ENCODE assay signal across 1 cellular context in genomic region chr2:168804214-168804613, GRCh38.
TF ChIP-seq lines count a peak whose summit lies in the region.

No MANE protein-coding gene starts in this region.

TF ChIP-seq in K562, 482 proteins besides CTCF, POLR2A, EP300 and RAD21:
- TF ChIP-seq, protein P1, sequence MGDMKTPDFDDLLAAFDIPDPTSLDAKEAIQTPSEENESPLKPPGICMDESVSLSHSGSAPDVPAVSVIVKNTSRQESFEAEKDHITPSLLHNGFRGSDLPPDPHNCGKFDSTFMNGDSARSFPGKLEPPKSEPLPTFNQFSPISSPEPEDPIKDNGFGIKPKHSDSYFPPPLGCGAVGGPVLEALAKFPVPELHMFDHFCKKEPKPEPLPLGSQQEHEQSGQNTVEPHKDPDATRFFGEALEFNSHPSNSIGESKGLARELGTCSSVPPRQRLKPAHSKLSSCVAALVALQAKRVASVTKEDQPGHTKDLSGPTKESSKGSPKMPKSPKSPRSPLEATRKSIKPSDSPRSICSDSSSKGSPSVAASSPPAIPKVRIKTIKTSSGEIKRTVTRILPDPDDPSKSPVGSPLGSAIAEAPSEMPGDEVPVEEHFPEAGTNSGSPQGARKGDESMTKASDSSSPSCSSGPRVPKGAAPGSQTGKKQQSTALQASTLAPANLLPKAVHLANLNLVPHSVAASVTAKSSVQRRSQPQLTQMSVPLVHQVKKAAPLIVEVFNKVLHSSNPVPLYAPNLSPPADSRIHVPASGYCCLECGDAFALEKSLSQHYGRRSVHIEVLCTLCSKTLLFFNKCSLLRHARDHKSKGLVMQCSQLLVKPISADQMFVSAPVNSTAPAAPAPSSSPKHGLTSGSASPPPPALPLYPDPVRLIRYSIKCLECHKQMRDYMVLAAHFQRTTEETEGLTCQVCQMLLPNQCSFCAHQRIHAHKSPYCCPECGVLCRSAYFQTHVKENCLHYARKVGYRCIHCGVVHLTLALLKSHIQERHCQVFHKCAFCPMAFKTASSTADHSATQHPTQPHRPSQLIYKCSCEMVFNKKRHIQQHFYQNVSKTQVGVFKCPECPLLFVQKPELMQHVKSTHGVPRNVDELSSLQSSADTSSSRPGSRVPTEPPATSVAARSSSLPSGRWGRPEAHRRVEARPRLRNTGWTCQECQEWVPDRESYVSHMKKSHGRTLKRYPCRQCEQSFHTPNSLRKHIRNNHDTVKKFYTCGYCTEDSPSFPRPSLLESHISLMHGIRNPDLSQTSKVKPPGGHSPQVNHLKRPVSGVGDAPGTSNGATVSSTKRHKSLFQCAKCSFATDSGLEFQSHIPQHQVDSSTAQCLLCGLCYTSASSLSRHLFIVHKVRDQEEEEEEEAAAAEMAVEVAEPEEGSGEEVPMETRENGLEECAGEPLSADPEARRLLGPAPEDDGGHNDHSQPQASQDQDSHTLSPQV (IDR thresholded peaks at IDR 0.05): 0 out of 2 replicates have a peak, but pooled peaks have one; percentile 50
- peak; percentile 36; the same call in 1 of the 2 replicates for TF ChIP-seq CXXC5 (CRISPR knock-in tag; IDR thresholded peaks at IDR 0.05)
- 0 out of 2 replicates have a peak, but pooled peaks have one; percentile 27 for TF ChIP-seq SMAD4 (CRISPR knock-in tag; conservative IDR thresholded peaks at IDR 0.05)
- TF ChIP-seq ZNF311 (CRISPR knock-in tag; IDR thresholded peaks at IDR 0.05): peak; percentile 77; the same call in 1 of the 2 replicates
- 0 out of 2 replicates have a peak, but pooled peaks have one; percentile 18 for TF ChIP-seq ZNF239 (CRISPR knock-in tag; IDR thresholded peaks at IDR 0.05)
- 0 out of 2 replicates have a peak, but pooled peaks have one; percentile 29 for TF ChIP-seq NFRKB (IDR thresholded peaks at IDR 0.05; ENCODE audit: low read depth)
- 0 out of 4 replicates have a peak, but pooled peaks have one; percentile 8 to 49 for TF ChIP-seq MAZ (CRISPR knock-in tag; conservative IDR thresholded peaks at IDR 0.05 in 1 of 2, IDR thresholded peaks at IDR 0.05 in 1 of 2)
- TF ChIP-seq ZNF586 (CRISPR knock-in tag; conservative IDR thresholded peaks at IDR 0.05): 0 out of 2 replicates have a peak, but pooled peaks have one; percentile 41
- TF ChIP-seq ZNF695 (CRISPR knock-in tag; IDR thresholded peaks at IDR 0.05): 0 out of 2 replicates have a peak, but pooled peaks have one; percentile 61
- TF ChIP-seq MYC (IDR thresholded peaks at IDR 0.05; ENCODE audit: low read depth, low read length): peak; percentile 27; the same call in 1 of the 2 replicates
- no peak for TF ChIP-seq MYC (CRISPR knock-in tag; IDR thresholded peaks at IDR 0.05; ENCODE audit: borderline replicate concordance, low read depth)
- TF ChIP-seq HNRNPH1 (optimal IDR thresholded peaks at IDR 0.05; ENCODE audit: low read depth, low read length): no peak
- 0 out of 2 replicates have a peak, but pooled peaks have one; percentile 15 for TF ChIP-seq SMARCE1 (IDR thresholded peaks at IDR 0.05)
- TF ChIP-seq TEAD1 (CRISPR knock-in tag; IDR thresholded peaks at IDR 0.05): peak; percentile 26 to 42; a peak in 1 of 4 replicates
- peak in 1 of 2 experiments; percentile 58; a peak in 1 of 4 replicates for TF ChIP-seq FOXA3 (CRISPR knock-in tag; conservative IDR thresholded peaks at IDR 0.05 in 1 of 2, IDR thresholded peaks at IDR 0.05 in 1 of 2)
- no peak for TF ChIP-seq ILF3 (IDR thresholded peaks at IDR 0.05; ENCODE audit: borderline replicate concordance)
- TF ChIP-seq SMARCA4 (IDR thresholded peaks at IDR 0.05): 0 out of 2 replicates have a peak, but pooled peaks have one; percentile 38
- 0 out of 2 replicates have a peak, but pooled peaks have one; percentile 36 for TF ChIP-seq ZNF324 (CRISPR knock-in tag; IDR thresholded peaks at IDR 0.05)
- TF ChIP-seq PHF20 (IDR thresholded peaks at IDR 0.05; ENCODE audit: partially characterized antibody): no peak
- TF ChIP-seq, protein P2, sequence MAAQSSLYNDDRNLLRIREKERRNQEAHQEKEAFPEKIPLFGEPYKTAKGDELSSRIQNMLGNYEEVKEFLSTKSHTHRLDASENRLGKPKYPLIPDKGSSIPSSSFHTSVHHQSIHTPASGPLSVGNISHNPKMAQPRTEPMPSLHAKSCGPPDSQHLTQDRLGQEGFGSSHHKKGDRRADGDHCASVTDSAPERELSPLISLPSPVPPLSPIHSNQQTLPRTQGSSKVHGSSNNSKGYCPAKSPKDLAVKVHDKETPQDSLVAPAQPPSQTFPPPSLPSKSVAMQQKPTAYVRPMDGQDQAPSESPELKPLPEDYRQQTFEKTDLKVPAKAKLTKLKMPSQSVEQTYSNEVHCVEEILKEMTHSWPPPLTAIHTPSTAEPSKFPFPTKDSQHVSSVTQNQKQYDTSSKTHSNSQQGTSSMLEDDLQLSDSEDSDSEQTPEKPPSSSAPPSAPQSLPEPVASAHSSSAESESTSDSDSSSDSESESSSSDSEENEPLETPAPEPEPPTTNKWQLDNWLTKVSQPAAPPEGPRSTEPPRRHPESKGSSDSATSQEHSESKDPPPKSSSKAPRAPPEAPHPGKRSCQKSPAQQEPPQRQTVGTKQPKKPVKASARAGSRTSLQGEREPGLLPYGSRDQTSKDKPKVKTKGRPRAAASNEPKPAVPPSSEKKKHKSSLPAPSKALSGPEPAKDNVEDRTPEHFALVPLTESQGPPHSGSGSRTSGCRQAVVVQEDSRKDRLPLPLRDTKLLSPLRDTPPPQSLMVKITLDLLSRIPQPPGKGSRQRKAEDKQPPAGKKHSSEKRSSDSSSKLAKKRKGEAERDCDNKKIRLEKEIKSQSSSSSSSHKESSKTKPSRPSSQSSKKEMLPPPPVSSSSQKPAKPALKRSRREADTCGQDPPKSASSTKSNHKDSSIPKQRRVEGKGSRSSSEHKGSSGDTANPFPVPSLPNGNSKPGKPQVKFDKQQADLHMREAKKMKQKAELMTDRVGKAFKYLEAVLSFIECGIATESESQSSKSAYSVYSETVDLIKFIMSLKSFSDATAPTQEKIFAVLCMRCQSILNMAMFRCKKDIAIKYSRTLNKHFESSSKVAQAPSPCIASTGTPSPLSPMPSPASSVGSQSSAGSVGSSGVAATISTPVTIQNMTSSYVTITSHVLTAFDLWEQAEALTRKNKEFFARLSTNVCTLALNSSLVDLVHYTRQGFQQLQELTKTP (IDR thresholded peaks at IDR 0.05; ENCODE audit: low read depth in 1 of 2, partially characterized antibody in 2 of 2): no peak
- no peak for TF ChIP-seq ZNF23 (CRISPR knock-in tag; IDR thresholded peaks at IDR 0.05)
- TF ChIP-seq, protein P3, sequence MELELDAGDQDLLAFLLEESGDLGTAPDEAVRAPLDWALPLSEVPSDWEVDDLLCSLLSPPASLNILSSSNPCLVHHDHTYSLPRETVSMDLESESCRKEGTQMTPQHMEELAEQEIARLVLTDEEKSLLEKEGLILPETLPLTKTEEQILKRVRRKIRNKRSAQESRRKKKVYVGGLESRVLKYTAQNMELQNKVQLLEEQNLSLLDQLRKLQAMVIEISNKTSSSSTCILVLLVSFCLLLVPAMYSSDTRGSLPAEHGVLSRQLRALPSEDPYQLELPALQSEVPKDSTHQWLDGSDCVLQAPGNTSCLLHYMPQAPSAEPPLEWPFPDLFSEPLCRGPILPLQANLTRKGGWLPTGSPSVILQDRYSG (tag; conservative IDR thresholded peaks at IDR 0.05; ENCODE audit: low read depth): 0 out of 2 replicates have a peak, but pooled peaks have one; percentile 53
- TF ChIP-seq, protein P4, sequence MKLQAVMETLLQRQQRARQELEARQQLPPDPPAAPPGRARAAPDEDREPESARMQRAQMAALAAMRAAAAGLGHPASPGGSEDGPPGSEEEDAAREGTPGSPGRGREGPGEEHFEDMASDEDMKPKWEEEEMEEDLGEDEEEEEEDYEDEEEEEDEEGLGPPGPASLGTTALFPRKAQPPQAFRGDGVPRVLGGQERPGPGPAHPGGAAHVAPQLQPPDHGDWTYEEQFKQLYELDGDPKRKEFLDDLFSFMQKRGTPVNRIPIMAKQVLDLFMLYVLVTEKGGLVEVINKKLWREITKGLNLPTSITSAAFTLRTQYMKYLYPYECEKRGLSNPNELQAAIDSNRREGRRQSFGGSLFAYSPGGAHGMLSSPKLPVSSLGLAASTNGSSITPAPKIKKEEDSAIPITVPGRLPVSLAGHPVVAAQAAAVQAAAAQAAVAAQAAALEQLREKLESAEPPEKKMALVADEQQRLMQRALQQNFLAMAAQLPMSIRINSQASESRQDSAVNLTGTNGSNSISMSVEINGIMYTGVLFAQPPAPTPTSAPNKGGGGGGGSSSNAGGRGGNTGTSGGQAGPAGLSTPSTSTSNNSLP (IDR thresholded peaks at IDR 0.05; ENCODE audit: borderline replicate concordance, low read depth, low read length): peak; percentile 15; the same call in 1 of the 2 replicates
- peak; percentile 97 for TF ChIP-seq ESRRA (IDR thresholded peaks at IDR 0.05; ENCODE audit: borderline replicate concordance, low read depth)
- 0 out of 2 replicates have a peak, but pooled peaks have one; percentile 39 for TF ChIP-seq ZNF445 (CRISPR knock-in tag; IDR thresholded peaks at IDR 0.05; ENCODE audit: low read depth)
- peak; percentile 60; the same call in 1 of the 2 replicates for TF ChIP-seq NFXL1 (CRISPR knock-in tag; IDR thresholded peaks at IDR 0.05)
- TF ChIP-seq DMBX1 (CRISPR knock-in tag; IDR thresholded peaks at IDR 0.05; ENCODE audit: borderline replicate concordance): peak; percentile 53; the same call in 1 of the 2 replicates
- TF ChIP-seq, protein P5, sequence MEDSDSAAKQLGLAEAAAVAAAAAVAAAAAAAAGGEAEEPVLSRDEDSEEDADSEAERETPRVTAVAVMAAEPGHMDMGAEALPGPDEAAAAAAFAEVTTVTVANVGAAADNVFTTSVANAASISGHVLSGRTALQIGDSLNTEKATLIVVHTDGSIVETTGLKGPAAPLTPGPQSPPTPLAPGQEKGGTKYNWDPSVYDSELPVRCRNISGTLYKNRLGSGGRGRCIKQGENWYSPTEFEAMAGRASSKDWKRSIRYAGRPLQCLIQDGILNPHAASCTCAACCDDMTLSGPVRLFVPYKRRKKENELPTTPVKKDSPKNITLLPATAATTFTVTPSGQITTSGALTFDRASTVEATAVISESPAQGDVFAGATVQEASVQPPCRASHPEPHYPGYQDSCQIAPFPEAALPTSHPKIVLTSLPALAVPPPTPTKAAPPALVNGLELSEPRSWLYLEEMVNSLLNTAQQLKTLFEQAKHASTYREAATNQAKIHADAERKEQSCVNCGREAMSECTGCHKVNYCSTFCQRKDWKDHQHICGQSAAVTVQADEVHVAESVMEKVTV (CRISPR knock-in tag; IDR thresholded peaks at IDR 0.05): 0 out of 2 replicates have a peak, but pooled peaks have one; percentile 18
- TF ChIP-seq MTF1 (CRISPR knock-in tag; IDR thresholded peaks at IDR 0.05; ENCODE audit: borderline replicate concordance): peak; percentile 9; the same call in 1 of the 2 replicates
- 0 out of 2 replicates have a peak, but pooled peaks have one; percentile 13 for TF ChIP-seq ZNF134 (CRISPR knock-in tag; conservative IDR thresholded peaks at IDR 0.05)
- TF ChIP-seq, protein P6, sequence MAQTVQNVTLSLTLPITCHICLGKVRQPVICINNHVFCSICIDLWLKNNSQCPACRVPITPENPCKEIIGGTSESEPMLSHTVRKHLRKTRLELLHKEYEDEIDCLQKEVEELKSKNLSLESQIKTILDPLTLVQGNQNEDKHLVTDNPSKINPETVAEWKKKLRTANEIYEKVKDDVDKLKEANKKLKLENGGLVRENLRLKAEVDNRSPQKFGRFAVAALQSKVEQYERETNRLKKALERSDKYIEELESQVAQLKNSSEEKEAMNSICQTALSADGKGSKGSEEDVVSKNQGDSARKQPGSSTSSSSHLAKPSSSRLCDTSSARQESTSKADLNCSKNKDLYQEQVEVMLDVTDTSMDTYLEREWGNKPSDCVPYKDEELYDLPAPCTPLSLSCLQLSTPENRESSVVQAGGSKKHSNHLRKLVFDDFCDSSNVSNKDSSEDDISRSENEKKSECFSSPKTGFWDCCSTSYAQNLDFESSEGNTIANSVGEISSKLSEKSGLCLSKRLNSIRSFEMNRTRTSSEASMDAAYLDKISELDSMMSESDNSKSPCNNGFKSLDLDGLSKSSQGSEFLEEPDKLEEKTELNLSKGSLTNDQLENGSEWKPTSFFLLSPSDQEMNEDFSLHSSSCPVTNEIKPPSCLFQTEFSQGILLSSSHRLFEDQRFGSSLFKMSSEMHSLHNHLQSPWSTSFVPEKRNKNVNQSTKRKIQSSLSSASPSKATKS (CRISPR knock-in tag; IDR thresholded peaks at IDR 0.05): no peak
- TF ChIP-seq BHLHE40 (IDR thresholded peaks at IDR 0.05; ENCODE audit: low read length): no peak
- TF ChIP-seq NR1H2 (CRISPR knock-in tag; IDR thresholded peaks at IDR 0.05): 0 out of 2 replicates have a peak, but pooled peaks have one; percentile 78
- TF ChIP-seq PHF21A (IDR thresholded peaks at IDR 0.05; ENCODE audit: borderline replicate concordance, low read depth): no peak
- TF ChIP-seq CTBP1 (IDR thresholded peaks at IDR 0.05; ENCODE audit: borderline replicate concordance): no peak
- TF ChIP-seq, protein P7, sequence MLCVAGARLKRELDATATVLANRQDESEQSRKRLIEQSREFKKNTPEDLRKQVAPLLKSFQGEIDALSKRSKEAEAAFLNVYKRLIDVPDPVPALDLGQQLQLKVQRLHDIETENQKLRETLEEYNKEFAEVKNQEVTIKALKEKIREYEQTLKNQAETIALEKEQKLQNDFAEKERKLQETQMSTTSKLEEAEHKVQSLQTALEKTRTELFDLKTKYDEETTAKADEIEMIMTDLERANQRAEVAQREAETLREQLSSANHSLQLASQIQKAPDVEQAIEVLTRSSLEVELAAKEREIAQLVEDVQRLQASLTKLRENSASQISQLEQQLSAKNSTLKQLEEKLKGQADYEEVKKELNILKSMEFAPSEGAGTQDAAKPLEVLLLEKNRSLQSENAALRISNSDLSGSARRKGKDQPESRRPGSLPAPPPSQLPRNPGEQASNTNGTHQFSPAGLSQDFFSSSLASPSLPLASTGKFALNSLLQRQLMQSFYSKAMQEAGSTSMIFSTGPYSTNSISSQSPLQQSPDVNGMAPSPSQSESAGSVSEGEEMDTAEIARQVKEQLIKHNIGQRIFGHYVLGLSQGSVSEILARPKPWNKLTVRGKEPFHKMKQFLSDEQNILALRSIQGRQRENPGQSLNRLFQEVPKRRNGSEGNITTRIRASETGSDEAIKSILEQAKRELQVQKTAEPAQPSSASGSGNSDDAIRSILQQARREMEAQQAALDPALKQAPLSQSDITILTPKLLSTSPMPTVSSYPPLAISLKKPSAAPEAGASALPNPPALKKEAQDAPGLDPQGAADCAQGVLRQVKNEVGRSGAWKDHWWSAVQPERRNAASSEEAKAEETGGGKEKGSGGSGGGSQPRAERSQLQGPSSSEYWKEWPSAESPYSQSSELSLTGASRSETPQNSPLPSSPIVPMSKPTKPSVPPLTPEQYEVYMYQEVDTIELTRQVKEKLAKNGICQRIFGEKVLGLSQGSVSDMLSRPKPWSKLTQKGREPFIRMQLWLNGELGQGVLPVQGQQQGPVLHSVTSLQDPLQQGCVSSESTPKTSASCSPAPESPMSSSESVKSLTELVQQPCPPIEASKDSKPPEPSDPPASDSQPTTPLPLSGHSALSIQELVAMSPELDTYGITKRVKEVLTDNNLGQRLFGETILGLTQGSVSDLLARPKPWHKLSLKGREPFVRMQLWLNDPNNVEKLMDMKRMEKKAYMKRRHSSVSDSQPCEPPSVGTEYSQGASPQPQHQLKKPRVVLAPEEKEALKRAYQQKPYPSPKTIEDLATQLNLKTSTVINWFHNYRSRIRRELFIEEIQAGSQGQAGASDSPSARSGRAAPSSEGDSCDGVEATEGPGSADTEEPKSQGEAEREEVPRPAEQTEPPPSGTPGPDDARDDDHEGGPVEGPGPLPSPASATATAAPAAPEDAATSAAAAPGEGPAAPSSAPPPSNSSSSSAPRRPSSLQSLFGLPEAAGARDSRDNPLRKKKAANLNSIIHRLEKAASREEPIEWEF (CRISPR knock-in tag; IDR thresholded peaks at IDR 0.05): 0 out of 2 replicates have a peak, but pooled peaks have one; percentile 42
- TF ChIP-seq ZNF175 (CRISPR knock-in tag; IDR thresholded peaks at IDR 0.05; ENCODE audit: low read depth): no peak
- TF ChIP-seq NR4A1 (CRISPR knock-in tag; IDR thresholded peaks at IDR 0.05): 0 out of 2 replicates have a peak, but pooled peaks have one; percentile 55
- no peak; the same call in 1 of the 2 replicates for TF ChIP-seq NR4A1 (tag; IDR thresholded peaks at IDR 0.05)
TF ChIP-seq in K562: peak in this region for 27.
